Comparison of ENCODE assay signal across 20 cellular contexts in the genomic region with DNA sequence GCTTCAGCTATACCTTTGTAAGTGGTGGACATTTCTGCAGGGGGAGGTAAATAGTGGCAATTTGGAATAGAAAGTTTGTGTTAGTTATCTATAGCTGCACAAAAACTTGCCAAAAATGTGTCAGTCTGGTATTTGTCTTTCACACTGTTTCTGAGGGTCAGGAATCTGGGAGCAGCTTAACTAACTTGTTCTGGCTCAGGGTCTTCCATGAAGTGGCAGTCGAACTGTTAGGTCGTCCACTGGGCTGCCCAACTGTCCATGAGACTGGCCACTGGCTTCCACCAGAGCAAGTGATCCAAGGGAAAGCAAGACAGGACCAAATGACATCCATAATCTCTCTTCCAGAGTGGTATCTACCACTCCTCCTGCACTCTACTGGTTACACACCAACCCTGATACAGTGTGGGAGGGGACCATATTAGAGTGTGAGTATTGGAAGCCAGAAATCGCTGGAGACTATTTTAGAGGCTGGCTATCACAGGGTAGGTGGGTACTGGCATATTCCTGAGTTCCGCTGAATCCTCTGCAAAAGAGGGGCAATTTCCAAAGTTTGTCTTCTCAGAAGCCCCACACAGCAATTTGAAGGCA.
DNase-seq lines count a peak whose midpoint lies in the region; ATAC-seq and TF ChIP-seq lines count a peak whose summit lies in the region.
"Had no signal": no experiment of that assay in that cellular context is flagged by ENCODE, and none has a peak within 500 bp of the region (broad histone marks: within the 10 kb centered on the region; RNA-seq: fewer than 3 reads in every experiment).

No MANE protein-coding gene starts in this region.

- H3K27ac ChIP-seq in OCI-LY3 (ENCODE audit: low read length) (no peak overlapping the region), right cardiac atrium (ENCODE audit: low read length) (peak overlapping the region; percentile 80)

- TF ChIP-seq CTCF in OCI-LY3 (IDR thresholded peaks at IDR 0.05; ENCODE audit: low read depth, low read length), result no peak
- TF ChIP-seq CTCF in nephron progenitor cell (IDR thresholded peaks at IDR 0.05), result no peak
- TF ChIP-seq CTCF in omental fat pad (IDR thresholded peaks at IDR 0.05), result no peak

- peaks cover 6% of the 10 kb centered on the region for H3K36me3 Mint-ChIP-seq in nephron progenitor cell (ENCODE audit: low read depth)
- peaks cover 4% of the 10 kb centered on the region for H3K36me3 Mint-ChIP-seq in T-cell

- intact Hi-C loops in Right ventricle myocardium superior (cut with DNase I) (no loop called here), right cardiac atrium (cut with DNase I) (no loop called here)

- POLR2A ChIA-PET in T-cell (lab: Charles Lee), result no interaction called here

- no peaks in the 10 kb centered on the region for H3K36me3 ChIP-seq in OCI-LY3 (replicated peaks; ENCODE audit: low read depth, low read length)

- H3K9ac ChIP-seq in OCI-LY3 (ENCODE audit: low read length), result no peak overlapping the region

- H3K27ac Mint-ChIP-seq in nephron progenitor cell, result peak overlapping the region; percentile 52
- no peak overlapping the region for H3K27ac Mint-ChIP-seq in T-cell
- H3K27ac Mint-ChIP-seq: CD8-positive, alpha-beta T cell had no signal

- no peak overlapping the region for H2AFZ ChIP-seq in OCI-LY3 (ENCODE audit: low read depth, low read length)

- H3K9me3 Mint-ChIP-seq in nephron progenitor cell, result peaks cover 6% of the 10 kb centered on the region
- H3K9me3 Mint-ChIP-seq in T-cell, result no peaks in the 10 kb centered on the region
- H3K9me3 Mint-ChIP-seq: CD8-positive, alpha-beta T cell had no signal

- peak overlapping the region; percentile 59 for H3K4me2 ChIP-seq in OCI-LY3 (ENCODE audit: low read length)

- DNase-seq in Right ventricle myocardium superior (no peak), right cardiac atrium (peak in 1 of 3 donors; percentile 32), nephron progenitor cell (no peak), T-cell (no peak), NCI-H82 (lab: John Stamatoyannopoulos, UW) (no peak), omental fat pad (ENCODE audit: low spot score) (no peak)
- DNase-seq: CD8-positive, alpha-beta T cell; DMS53; EL; GOT3; NCI-H1092 treated with DMSO at 0.1 percent for 48 hours; NCI-H146; NCI-H2029 treated with DMSO at 0.1 percent for 48 hours; NCI-H446 treated with DMSO at 0.1 percent for 48 hours; NCI-H774; PC-3 had no signal

- peaks cover 63% of the 10 kb centered on the region for H3K4me1 Mint-ChIP-seq in nephron progenitor cell
- H3K4me1 Mint-ChIP-seq in T-cell, result peaks cover 4 to 14% (median 9%) of the 10 kb centered on the region in 3 donors

- peaks cover 35% of the 10 kb centered on the region for H3K4me1 ChIP-seq in OCI-LY3 (ENCODE audit: low read length)
- peaks cover 6% of the 10 kb centered on the region for H3K4me1 ChIP-seq in right cardiac atrium (ENCODE audit: control insufficient read depth, insufficient read depth, low read length)

- no peaks in the 10 kb centered on the region for H3K9me3 ChIP-seq in OCI-LY3 (ENCODE audit: insufficient read depth, low read length)
- H3K9me3 ChIP-seq in right cardiac atrium (ENCODE audit: control insufficient read depth, low read length), result no peaks in the 10 kb centered on the region

- H3K4me3 Mint-ChIP-seq in nephron progenitor cell (no peak overlapping the region), T-cell (no peak overlapping the region)
- H3K4me3 Mint-ChIP-seq: CD8-positive, alpha-beta T cell had no signal

- peak; percentile 85 for ATAC-seq in Right ventricle myocardium superior (ENCODE audit: poor library complexity)
- ATAC-seq in right cardiac atrium, result peak; percentile 67 to 82
- no peak for ATAC-seq in HG02884 (IDR thresholded peaks at IDR 0.05; ENCODE audit: unreplicated experiment)
- no peak for ATAC-seq in T-cell (replicated peaks in 1 of 4)
- no peak for ATAC-seq in omental fat pad (ENCODE audit: low FRiP score)
- ATAC-seq: CD8-positive, alpha-beta T cell; HCT116; PC-3 had no signal

- H4K20me1 ChIP-seq in OCI-LY3 (ENCODE audit: insufficient read depth, low read length), result no peaks in the 10 kb centered on the region

- H3K79me2 ChIP-seq in OCI-LY3 (ENCODE audit: low read length), result no peaks in the 10 kb centered on the region

- CTCF ChIA-PET in T-cell (lab: Charles Lee), result no interaction called here

- WGBS in right cardiac atrium, result 58% methylated on average over 4 of the region's 4 CpGs

- H3K27me3 ChIP-seq in OCI-LY3 (ENCODE audit: low read depth, low read length) (peaks cover 15% of the 10 kb centered on the region), right cardiac atrium (ENCODE audit: control insufficient read depth, insufficient read depth) (no peaks in the 10 kb centered on the region)

- H3K27me3 Mint-ChIP-seq in nephron progenitor cell (ENCODE audit: low read depth, poor library complexity) (peaks cover 9% of the 10 kb centered on the region), T-cell (no peaks in the 10 kb centered on the region)

- H3K4me3 ChIP-seq in OCI-LY3 (ENCODE audit: low read length) (no peak overlapping the region), right cardiac atrium (ENCODE audit: low read length) (no peak overlapping the region)
- H3K4me3 ChIP-seq: GM12878 had no signal

Comparison
In these comparisons a context has a peak if more than half of its experiments do, and no peak if none do; other contexts are left out.
1. ATAC-seq: peak in Right ventricle myocardium superior (single experiment) and right cardiac atrium (2 of 2); none in HG02884 (single experiment), T-cell (0 of 4) and omental fat pad (single experiment).